6 cellular contexts compared by ENCODE assay signal in genomic region chr6:129778793-129779192, GRCh38.
"Had no signal": no experiment of that assay in that cellular context is flagged by ENCODE, and none has a peak within 500 bp of the region (broad histone marks: within the 10 kb centered on the region; RNA-seq: fewer than 3 reads in every experiment).

No MANE protein-coding gene starts in this region.

- H3K4me1 Mint-ChIP-seq: IgD-negative memory B cell had no signal

- H3K27ac ChIP-seq: HL-60 had no signal

- FAIRE-seq: HTR-8/SVneo had no signal

- H3K27ac Mint-ChIP-seq: IgD-negative memory B cell had no signal

- DNase-seq: IMR-90, KBM-7, KG1 had no signal

- H3K4me3 Mint-ChIP-seq: IgD-negative memory B cell had no signal
